Comparison of ENCODE assay signal across 22 cellular contexts in the genomic region with DNA sequence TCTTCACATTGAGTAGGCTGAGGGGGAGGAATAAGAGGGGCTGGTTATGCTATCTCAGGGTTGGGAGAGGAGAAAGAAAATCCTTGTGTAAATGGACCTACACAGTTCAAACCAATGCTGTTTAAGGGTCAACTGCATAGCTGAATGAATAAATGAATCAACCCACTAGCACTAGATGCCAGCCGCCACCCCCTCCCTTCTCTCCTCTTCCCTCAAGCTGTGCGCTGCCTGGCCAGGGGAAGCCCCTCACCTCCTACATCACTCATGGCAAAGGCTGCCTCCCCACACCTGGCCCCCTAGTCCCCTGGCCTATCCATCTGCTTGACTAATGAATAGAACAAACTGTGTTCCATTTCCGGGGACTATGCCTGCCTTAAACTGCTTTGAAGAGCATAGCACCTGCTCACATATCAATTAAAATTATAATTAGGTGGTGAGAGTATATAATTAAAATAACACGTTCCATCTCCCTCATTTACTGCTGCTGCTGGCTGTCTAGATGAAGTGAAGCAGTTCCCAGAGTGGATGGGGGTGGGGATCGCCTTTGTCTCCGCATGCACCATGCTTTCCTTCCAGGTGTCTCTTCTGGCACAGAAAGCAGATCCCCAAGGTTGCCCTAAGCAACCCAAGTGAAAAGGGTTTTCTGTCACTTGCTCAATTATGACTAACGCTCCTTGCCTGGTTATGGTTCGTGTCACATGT. TPM values are rescaled to one million over a fixed set of nuclear protein-coding genes. Genes with fewer than 3 reads are reported as not detected.
DNase-seq lines count a peak whose midpoint lies in the region; TF ChIP-seq lines count a peak whose summit lies in the region.
"Had no signal": no experiment of that assay in that cellular context is flagged by ENCODE, and none has a peak within 500 bp of the region (broad histone marks: within the 10 kb centered on the region; RNA-seq: fewer than 3 reads in every experiment).

No MANE protein-coding gene starts in this region.

- DNase-seq in COLO668 (lab: John Stamatoyannopoulos, UW; ENCODE audit: unreplicated experiment): peak; percentile 2
- DNase-seq in NCI-H1092 treated with DMSO at 0.1 percent for 48 hours (lab: John Stamatoyannopoulos, UW): peak; percentile 58
- DNase-seq in NCI-H2107 treated with DMSO at 0.1 percent for 48 hours (lab: John Stamatoyannopoulos, UW; ENCODE audit: unreplicated experiment): peak; percentile 86
- no peak for DNase-seq in CD1c-positive myeloid dendritic cell (ENCODE audit: extremely low spot score)
- no peak for DNase-seq in activated CD8-positive, alpha-beta memory T cell treated with anti-CD3 and anti-CD28 coated beads, Interleukin-2, amount 50 U/mL, for 4 hours
- DNase-seq in activated CD4-positive, CD25-positive, alpha-beta regulatory T cell (lab: John Stamatoyannopoulos, UW): no peak
- no peak for DNase-seq in NAMALWA (ENCODE audit: low spot score)
- DNase-seq: ACHN; activated CD4-positive, alpha-beta T cell treated with anti-CD3 and anti-CD28 coated beads for 1 hour; activated CD8-positive, alpha-beta memory T cell treated with anti-CD3 and anti-CD28 coated beads for 24 hours; activated T-cell treated with anti-CD3 and anti-CD28 coated beads, Interleukin-2, amount 50 U/mL, for 48 hours; C1 segment of cervical spinal cord; effector memory CD4-positive, alpha-beta T cell; GF-D8; MM.1S; stimulated activated naive B cell treated with anti-CD40 and anti-IgM and Interleukin-4, amounts not matched to agents 10 μg/mL and 1 μg/mL and 100 μg/mL, for 72 hours; SW 1271; testis had no signal

- H3K27me3 Mint-ChIP-seq in brain: peaks cover 3% of the 10 kb centered on the region

- H3K4me1 Mint-ChIP-seq in brain: peaks cover 26% of the 10 kb centered on the region
- H3K4me1 Mint-ChIP-seq: mesothelial cell of epicardium; stimulated activated naive B cell treated with anti-CD40 and anti-IgM and Interleukin-4, amounts not matched to agents 10 μg/mL and 1 μg/mL and 100 μg/mL, for 72 hours had no signal

- no peak for TF ChIP-seq CTCF in brain (conservative IDR thresholded peaks at IDR 0.05)

- no peak overlapping the region for H3K4me3 Mint-ChIP-seq in brain
- H3K4me3 Mint-ChIP-seq: activated naive CD8-positive, alpha-beta T cell; mesothelial cell of epicardium; natural killer cell treated with Interleukin-12 subunit alpha and Interleukin-12 subunit beta and Interleukin-15 and Interleukin-18, amount 100 ng/mL, for 72 hours; stimulated activated naive B cell treated with anti-CD40 and anti-IgM and Interleukin-4, amounts not matched to agents 10 μg/mL and 1 μg/mL and 100 μg/mL, for 72 hours had no signal

- peaks cover 0 to 5% (median 0%) of the 10 kb centered on the region in 5 experiments for H3K9me3 Mint-ChIP-seq in brain
- H3K9me3 Mint-ChIP-seq: mesothelial cell of epicardium; natural killer cell treated with Interleukin-12 subunit alpha and Interleukin-12 subunit beta and Interleukin-15 and Interleukin-18, amount 100 ng/mL, for 72 hours had no signal

- peak overlapping the region in 4 of 5 experiments; percentile 69 to 85 (median 76) for H3K27ac Mint-ChIP-seq in brain
- H3K27ac Mint-ChIP-seq: activated naive CD8-positive, alpha-beta T cell; mesothelial cell of epicardium; natural killer cell treated with Interleukin-12 subunit alpha and Interleukin-12 subunit beta and Interleukin-15 and Interleukin-18, amount 100 ng/mL, for 72 hours; stimulated activated naive B cell treated with anti-CD40 and anti-IgM and Interleukin-4, amounts not matched to agents 10 μg/mL and 1 μg/mL and 100 μg/mL, for 72 hours had no signal

- H3K36me3 Mint-ChIP-seq in brain: no peaks in the 10 kb centered on the region
- H3K36me3 Mint-ChIP-seq: activated naive CD8-positive, alpha-beta T cell; mesothelial cell of epicardium; natural killer cell treated with Interleukin-12 subunit alpha and Interleukin-12 subunit beta and Interleukin-15 and Interleukin-18, amount 100 ng/mL, for 72 hours; stimulated activated naive B cell treated with anti-CD40 and anti-IgM and Interleukin-4, amounts not matched to agents 10 μg/mL and 1 μg/mL and 100 μg/mL, for 72 hours had no signal

RNA-seq across cellular contexts. Expression of a gene that starts 32.6 kb away (rescaled TPM):
- 13.2 TPM for polyA plus RNA-seq in brain (ENCODE audit: insufficient read depth, low read depth, low replicate concordance)

Comparison
In these comparisons a context has a peak if more than half of its experiments do, and no peak if none do; other contexts are left out.
1. DNase-seq: peak in COLO668 (single experiment), NCI-H1092 treated with DMSO at 0.1 percent for 48 hours (single experiment) and NCI-H2107 treated with DMSO at 0.1 percent for 48 hours (single experiment); none in CD1c-positive myeloid dendritic cell (single experiment), activated CD8-positive, alpha-beta memory T cell treated with anti-CD3 and anti-CD28 coated beads, Interleukin-2, amount 50 U/mL, for 4 hours (single experiment), activated CD4-positive, CD25-positive, alpha-beta regulatory T cell (0 of 4) and NAMALWA (single experiment).